ENCODE assay signal across 8 cellular contexts in the genomic region with DNA sequence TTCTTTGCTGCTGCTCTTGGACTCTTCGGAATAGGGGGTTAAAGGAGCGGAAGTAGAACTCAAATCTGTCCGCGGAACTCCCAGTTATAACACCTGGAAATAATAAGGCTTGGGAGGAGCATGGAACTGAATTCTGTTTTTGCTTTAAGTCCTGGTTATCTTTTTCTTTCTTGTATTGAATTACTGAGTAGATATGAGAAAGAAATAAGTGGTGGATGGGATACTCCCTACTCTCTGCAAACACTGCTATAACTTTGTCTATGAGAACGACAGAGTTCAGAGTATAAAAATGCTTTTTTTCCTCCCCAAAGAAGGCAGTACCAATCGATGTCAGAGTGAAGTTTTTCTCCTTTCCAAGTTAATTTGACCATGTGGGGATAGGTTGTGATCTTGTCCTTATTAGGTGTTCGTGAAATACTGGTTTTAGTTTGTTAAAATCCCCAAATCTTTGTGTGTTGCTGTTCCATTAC.
DNase-seq lines count a peak whose midpoint lies in the region; ATAC-seq lines count a peak whose summit lies in the region.

No MANE protein-coding gene starts in this region.

- H3K9me3 ChIP-seq in adipocyte (ENCODE audit: control insufficient read depth, low read length): peaks cover under 1% of the 10 kb centered on the region

- H3K9ac ChIP-seq in adipocyte (ENCODE audit: low read length): peak overlapping the region; percentile 89

- ATAC-seq in GM18858 (IDR thresholded peaks at IDR 0.05; ENCODE audit: unreplicated experiment): no peak

- H3K36me3 ChIP-seq in adipocyte (ENCODE audit: control insufficient read depth, insufficient read depth, low read length, severe bottlenecking): no peaks in the 10 kb centered on the region

- DNase-seq in DMS79 treated with DMSO at 0.1 percent for 48 hours (lab: John Stamatoyannopoulos, UW) (peak; percentile 53), DMS79 (lab: John Stamatoyannopoulos, UW) (no peak), NAMALWA (ENCODE audit: low spot score) (peak; percentile 65), adipocyte (ENCODE audit: low read depth) (peak; percentile 73), GM19238 (ENCODE audit: insufficient read length, low spot score) (no peak)

- peaks cover 49% of the 10 kb centered on the region for H3K4me1 ChIP-seq in adipocyte (ENCODE audit: control insufficient read depth, insufficient read depth, low read length)

- peak overlapping the region in 20 of 21 experiments; percentile 87 to 99 (median 97) for H3K27ac ChIP-seq in skin epidermis

- H3K27me3 ChIP-seq in adipocyte (replicated peaks; ENCODE audit: control insufficient read depth, insufficient read depth, low read length): no peaks in the 10 kb centered on the region

- H3K4me3 ChIP-seq in adipocyte (ENCODE audit: low read length): peak overlapping the region; percentile 88
- H3K4me3 ChIP-seq in iPS-11a (ENCODE audit: low read depth, low read length): peak overlapping the region; percentile 87
- peak overlapping the region; percentile 76 to 100 (median 98) for H3K4me3 ChIP-seq in skin epidermis

Comparison
In these comparisons a context has a peak if more than half of its experiments do, and no peak if none do; other contexts are left out.
1. DNase-seq: peak in DMS79 treated with DMSO at 0.1 percent for 48 hours (single experiment), NAMALWA (single experiment) and adipocyte (single experiment); none in DMS79 (single experiment) and GM19238 (single experiment).
2. Peak in every context shown above with its lines, with median percentiles within 50 percentile points of each other: H3K4me3 ChIP-seq.